1 cellular context compared by ENCODE assay signal in the genomic region with DNA sequence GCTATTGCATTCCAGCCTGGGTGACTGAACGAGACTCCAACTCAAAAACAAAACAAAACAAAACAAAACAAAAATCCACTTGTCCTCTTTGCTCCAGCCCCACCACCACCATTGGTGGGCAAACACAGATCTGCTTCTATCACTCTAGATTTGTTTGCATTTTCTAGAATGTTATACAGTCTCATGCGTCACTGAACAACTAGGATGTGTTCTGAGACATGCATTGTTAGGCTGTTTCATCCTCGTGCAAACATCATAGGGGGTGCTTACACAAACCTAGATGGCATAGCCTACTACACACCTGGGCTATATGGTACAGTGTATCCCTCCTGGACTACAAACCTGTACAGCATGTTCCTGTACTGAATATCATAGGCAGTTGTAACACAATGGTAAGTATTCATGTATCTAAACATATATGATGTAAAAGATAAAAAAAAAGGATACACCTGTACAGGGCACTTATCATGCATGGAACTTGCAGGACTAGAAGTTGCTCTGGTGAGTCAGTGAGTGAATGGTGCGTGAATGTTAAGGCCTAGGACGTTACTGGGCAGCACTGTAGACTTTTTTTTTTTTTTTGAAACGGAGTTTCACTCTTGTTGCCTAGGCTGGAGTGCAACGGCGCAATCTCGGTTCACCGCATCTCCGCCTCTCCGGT.
TF ChIP-seq lines count a peak whose summit lies in the region.

No MANE protein-coding gene starts in this region.

TF ChIP-seq in HepG2, 621 proteins besides CTCF, POLR2A, EP300 and RAD21 (continues in another document):
- TF ChIP-seq ZNF256 (CRISPR knock-in tag; conservative IDR thresholded peaks at IDR 0.05) (no peak), HMG20A (CRISPR knock-in tag; IDR thresholded peaks at IDR 0.05; ENCODE audit: borderline replicate concordance) (0 out of 2 replicates have a peak, but pooled peaks have one; percentile 15), PHB2 (IDR thresholded peaks at IDR 0.05; ENCODE audit: partially characterized antibody) (no peak), ZNF619 (CRISPR knock-in tag; IDR thresholded peaks at IDR 0.05) (no peak), ZNF264 (CRISPR knock-in tag; IDR thresholded peaks at IDR 0.05) (no peak), ZBTB26 (CRISPR knock-in tag; IDR thresholded peaks at IDR 0.05; ENCODE audit: borderline replicate concordance) (peak; percentile 90; the same call in 1 of the 2 replicates), ZNF652 (CRISPR knock-in tag; IDR thresholded peaks at IDR 0.05; ENCODE audit: borderline replicate concordance, low read depth) (no peak), CCDC6 (CRISPR knock-in tag; IDR thresholded peaks at IDR 0.05) (no peak), HDAC2 (CRISPR knock-in tag; IDR thresholded peaks at IDR 0.05) (no peak), PCBP2 (optimal IDR thresholded peaks at IDR 0.05; ENCODE audit: low read depth, low read length, poor library complexity, severe bottlenecking) (no peak), POLR2AphosphoS5 (IDR thresholded peaks at IDR 0.05; ENCODE audit: low read depth, low read length) (no peak), ZXDC (CRISPR knock-in tag; IDR thresholded peaks at IDR 0.05) (no peak), ZBTB20 (CRISPR knock-in tag; IDR thresholded peaks at IDR 0.05; ENCODE audit: borderline replicate concordance, low read depth) (no peak), ZNF883 (CRISPR knock-in tag; IDR thresholded peaks at IDR 0.05; ENCODE audit: not compliant biosample characterization) (no peak), MIER2 (CRISPR knock-in tag; IDR thresholded peaks at IDR 0.05) (no peak), CBFB (CRISPR knock-in tag; IDR thresholded peaks at IDR 0.05) (no peak), TCF7L2 (IDR thresholded peaks at IDR 0.05; ENCODE audit: low read depth, low read length) (no peak), BCL6 (CRISPR knock-in tag; IDR thresholded peaks at IDR 0.05) (peak; percentile 84), ZSCAN21 (CRISPR knock-in tag; IDR thresholded peaks at IDR 0.05; ENCODE audit: borderline replicate concordance) (no peak), PLSCR1 (CRISPR knock-in tag; IDR thresholded peaks at IDR 0.05; ENCODE audit: borderline replicate concordance) (no peak), KDM5B (CRISPR knock-in tag; IDR thresholded peaks at IDR 0.05; ENCODE audit: borderline replicate concordance) (no peak), SOX5 (CRISPR knock-in tag; IDR thresholded peaks at IDR 0.05; ENCODE audit: borderline replicate concordance) (peak; percentile 58; the same call in 1 of the 2 replicates), MIXL1 (CRISPR knock-in tag; IDR thresholded peaks at IDR 0.05) (no peak), FOSL2 (CRISPR knock-in tag; IDR thresholded peaks at IDR 0.05) (0 out of 2 replicates have a peak, but pooled peaks have one; percentile 15), HHEX (CRISPR knock-in tag; IDR thresholded peaks at IDR 0.05) (peak; percentile 47; the same call in 1 of the 2 replicates), CHD2 (IDR thresholded peaks at IDR 0.05; ENCODE audit: low read depth, low read length) (no peak), IRF1 (CRISPR knock-in tag; IDR thresholded peaks at IDR 0.05; ENCODE audit: low read depth) (no peak), SOX13 (IDR thresholded peaks at IDR 0.05) (no peak), SOX13 (CRISPR knock-in tag; conservative IDR thresholded peaks at IDR 0.05 in 1 of 2, IDR thresholded peaks at IDR 0.05 in 1 of 2) (peak in 1 of 2 experiments; percentile 59; a peak in 2 of 4 replicates), ESRRA (CRISPR knock-in tag; IDR thresholded peaks at IDR 0.05; ENCODE audit: low read depth) (no peak)
- TF ChIP-seq, protein P1, sequence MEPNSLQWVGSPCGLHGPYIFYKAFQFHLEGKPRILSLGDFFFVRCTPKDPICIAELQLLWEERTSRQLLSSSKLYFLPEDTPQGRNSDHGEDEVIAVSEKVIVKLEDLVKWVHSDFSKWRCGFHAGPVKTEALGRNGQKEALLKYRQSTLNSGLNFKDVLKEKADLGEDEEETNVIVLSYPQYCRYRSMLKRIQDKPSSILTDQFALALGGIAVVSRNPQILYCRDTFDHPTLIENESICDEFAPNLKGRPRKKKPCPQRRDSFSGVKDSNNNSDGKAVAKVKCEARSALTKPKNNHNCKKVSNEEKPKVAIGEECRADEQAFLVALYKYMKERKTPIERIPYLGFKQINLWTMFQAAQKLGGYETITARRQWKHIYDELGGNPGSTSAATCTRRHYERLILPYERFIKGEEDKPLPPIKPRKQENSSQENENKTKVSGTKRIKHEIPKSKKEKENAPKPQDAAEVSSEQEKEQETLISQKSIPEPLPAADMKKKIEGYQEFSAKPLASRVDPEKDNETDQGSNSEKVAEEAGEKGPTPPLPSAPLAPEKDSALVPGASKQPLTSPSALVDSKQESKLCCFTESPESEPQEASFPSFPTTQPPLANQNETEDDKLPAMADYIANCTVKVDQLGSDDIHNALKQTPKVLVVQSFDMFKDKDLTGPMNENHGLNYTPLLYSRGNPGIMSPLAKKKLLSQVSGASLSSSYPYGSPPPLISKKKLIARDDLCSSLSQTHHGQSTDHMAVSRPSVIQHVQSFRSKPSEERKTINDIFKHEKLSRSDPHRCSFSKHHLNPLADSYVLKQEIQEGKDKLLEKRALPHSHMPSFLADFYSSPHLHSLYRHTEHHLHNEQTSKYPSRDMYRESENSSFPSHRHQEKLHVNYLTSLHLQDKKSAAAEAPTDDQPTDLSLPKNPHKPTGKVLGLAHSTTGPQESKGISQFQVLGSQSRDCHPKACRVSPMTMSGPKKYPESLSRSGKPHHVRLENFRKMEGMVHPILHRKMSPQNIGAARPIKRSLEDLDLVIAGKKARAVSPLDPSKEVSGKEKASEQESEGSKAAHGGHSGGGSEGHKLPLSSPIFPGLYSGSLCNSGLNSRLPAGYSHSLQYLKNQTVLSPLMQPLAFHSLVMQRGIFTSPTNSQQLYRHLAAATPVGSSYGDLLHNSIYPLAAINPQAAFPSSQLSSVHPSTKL (CRISPR knock-in tag; IDR thresholded peaks at IDR 0.05) = 0 out of 2 replicates have a peak, but pooled peaks have one; percentile 34
- TF ChIP-seq, protein P2, sequence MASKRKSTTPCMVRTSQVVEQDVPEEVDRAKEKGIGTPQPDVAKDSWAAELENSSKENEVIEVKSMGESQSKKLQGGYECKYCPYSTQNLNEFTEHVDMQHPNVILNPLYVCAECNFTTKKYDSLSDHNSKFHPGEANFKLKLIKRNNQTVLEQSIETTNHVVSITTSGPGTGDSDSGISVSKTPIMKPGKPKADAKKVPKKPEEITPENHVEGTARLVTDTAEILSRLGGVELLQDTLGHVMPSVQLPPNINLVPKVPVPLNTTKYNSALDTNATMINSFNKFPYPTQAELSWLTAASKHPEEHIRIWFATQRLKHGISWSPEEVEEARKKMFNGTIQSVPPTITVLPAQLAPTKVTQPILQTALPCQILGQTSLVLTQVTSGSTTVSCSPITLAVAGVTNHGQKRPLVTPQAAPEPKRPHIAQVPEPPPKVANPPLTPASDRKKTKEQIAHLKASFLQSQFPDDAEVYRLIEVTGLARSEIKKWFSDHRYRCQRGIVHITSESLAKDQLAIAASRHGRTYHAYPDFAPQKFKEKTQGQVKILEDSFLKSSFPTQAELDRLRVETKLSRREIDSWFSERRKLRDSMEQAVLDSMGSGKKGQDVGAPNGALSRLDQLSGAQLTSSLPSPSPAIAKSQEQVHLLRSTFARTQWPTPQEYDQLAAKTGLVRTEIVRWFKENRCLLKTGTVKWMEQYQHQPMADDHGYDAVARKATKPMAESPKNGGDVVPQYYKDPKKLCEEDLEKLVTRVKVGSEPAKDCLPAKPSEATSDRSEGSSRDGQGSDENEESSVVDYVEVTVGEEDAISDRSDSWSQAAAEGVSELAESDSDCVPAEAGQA (IDR thresholded peaks at IDR 0.05; ENCODE audit: low read depth) = no peak
- TF ChIP-seq, protein P2 (CRISPR knock-in tag; IDR thresholded peaks at IDR 0.05; ENCODE audit: borderline replicate concordance) = no peak
- TF ChIP-seq, protein P3, sequence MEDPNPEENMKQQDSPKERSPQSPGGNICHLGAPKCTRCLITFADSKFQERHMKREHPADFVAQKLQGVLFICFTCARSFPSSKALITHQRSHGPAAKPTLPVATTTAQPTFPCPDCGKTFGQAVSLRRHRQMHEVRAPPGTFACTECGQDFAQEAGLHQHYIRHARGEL (CRISPR knock-in tag; IDR thresholded peaks at IDR 0.05) = no peak
- TF ChIP-seq, protein P4, sequence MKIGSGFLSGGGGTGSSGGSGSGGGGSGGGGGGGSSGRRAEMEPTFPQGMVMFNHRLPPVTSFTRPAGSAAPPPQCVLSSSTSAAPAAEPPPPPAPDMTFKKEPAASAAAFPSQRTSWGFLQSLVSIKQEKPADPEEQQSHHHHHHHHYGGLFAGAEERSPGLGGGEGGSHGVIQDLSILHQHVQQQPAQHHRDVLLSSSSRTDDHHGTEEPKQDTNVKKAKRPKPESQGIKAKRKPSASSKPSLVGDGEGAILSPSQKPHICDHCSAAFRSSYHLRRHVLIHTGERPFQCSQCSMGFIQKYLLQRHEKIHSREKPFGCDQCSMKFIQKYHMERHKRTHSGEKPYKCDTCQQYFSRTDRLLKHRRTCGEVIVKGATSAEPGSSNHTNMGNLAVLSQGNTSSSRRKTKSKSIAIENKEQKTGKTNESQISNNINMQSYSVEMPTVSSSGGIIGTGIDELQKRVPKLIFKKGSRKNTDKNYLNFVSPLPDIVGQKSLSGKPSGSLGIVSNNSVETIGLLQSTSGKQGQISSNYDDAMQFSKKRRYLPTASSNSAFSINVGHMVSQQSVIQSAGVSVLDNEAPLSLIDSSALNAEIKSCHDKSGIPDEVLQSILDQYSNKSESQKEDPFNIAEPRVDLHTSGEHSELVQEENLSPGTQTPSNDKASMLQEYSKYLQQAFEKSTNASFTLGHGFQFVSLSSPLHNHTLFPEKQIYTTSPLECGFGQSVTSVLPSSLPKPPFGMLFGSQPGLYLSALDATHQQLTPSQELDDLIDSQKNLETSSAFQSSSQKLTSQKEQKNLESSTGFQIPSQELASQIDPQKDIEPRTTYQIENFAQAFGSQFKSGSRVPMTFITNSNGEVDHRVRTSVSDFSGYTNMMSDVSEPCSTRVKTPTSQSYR (CRISPR knock-in tag; IDR thresholded peaks at IDR 0.05; ENCODE audit: borderline replicate concordance) = no peak
- TF ChIP-seq, protein P5, sequence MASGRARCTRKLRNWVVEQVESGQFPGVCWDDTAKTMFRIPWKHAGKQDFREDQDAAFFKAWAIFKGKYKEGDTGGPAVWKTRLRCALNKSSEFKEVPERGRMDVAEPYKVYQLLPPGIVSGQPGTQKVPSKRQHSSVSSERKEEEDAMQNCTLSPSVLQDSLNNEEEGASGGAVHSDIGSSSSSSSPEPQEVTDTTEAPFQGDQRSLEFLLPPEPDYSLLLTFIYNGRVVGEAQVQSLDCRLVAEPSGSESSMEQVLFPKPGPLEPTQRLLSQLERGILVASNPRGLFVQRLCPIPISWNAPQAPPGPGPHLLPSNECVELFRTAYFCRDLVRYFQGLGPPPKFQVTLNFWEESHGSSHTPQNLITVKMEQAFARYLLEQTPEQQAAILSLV (CRISPR knock-in tag; IDR thresholded peaks at IDR 0.05; ENCODE audit: borderline replicate concordance) = no peak
